2 cellular contexts compared by ENCODE assay signal in the genomic region with DNA sequence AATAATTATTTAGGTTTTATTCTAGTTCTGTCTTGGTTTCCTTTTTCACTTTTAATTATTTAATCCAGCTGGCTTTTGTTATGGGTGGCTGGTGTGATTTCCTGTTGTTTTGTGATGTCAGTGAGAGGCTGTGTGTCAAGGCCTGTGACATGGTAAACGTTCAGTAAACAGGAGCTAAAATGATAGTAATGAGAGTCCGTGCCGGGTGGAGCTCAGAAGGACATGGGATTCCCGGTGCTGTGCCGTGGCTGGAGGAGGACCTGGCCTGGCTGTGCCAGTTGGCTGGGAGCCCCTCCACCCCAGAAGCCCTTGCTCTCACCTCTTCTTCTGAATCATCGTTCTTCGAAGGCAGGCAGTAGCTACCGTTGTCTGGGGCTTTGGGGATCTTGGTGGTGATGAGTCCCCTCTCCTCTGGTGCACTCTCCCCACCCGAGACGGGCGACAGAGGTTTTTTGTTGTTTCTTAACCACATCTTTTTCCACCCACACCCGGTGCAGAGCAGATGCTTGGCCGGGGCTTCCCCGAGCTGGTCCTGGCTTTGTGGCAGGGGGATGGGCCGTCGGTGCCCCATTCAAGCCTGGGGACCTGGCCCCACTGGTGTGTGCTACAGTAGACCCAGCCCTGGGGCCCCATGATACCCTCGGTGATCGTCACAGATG.
TF ChIP-seq lines count a peak whose summit lies in the region.

No MANE protein-coding gene starts in this region.

TF ChIP-seq in GM12878, 131 proteins besides CTCF, POLR2A, EP300 and RAD21 (continues in another document):
- TF ChIP-seq RUNX3 (IDR thresholded peaks at IDR 0.05; ENCODE audit: low read length) (peak; percentile 97), POLR2AphosphoS2 (IDR thresholded peaks at IDR 0.05; ENCODE audit: low read depth, low read length) (no peak), CBX5 (IDR thresholded peaks at IDR 0.05; ENCODE audit: low read depth) (no peak), RFX5 (IDR thresholded peaks at IDR 0.05; ENCODE audit: low read depth, low read length) (no peak), PKNOX1 (IDR thresholded peaks at IDR 0.05) (no peak), NFXL1 (IDR thresholded peaks at IDR 0.05; ENCODE audit: borderline replicate concordance) (no peak), MYB (IDR thresholded peaks at IDR 0.05; ENCODE audit: borderline replicate concordance, low read depth, low read length) (no peak), STAT3 (IDR thresholded peaks at IDR 0.05; ENCODE audit: low read depth, low read length) (no peak), SUZ12 (IDR thresholded peaks at IDR 0.05; ENCODE audit: unreplicated experiment) (no peak), ZZZ3 (IDR thresholded peaks at IDR 0.05; ENCODE audit: control insufficient read depth, insufficient read length, low read depth) (no peak), MTA3 (IDR thresholded peaks at IDR 0.05; ENCODE audit: borderline replicate concordance, low read length) (peak; percentile 22; the same call in 1 of the 2 replicates), ZNF24 (IDR thresholded peaks at IDR 0.05) (no peak), RAD51 (IDR thresholded peaks at IDR 0.05) (no peak), CEBPZ (IDR thresholded peaks at IDR 0.05; ENCODE audit: low read depth, low read length) (no peak), HDAC2 (IDR thresholded peaks at IDR 0.05) (peak; percentile 45; the same call in 1 of the 2 replicates), NR2F1 (conservative IDR thresholded peaks at IDR 0.05) (peak; percentile 82), TCF12 (IDR thresholded peaks at IDR 0.05; ENCODE audit: low read depth, low read length) (peak; percentile 98), STAT1 (conservative IDR thresholded peaks at IDR 0.05) (no peak)
- TF ChIP-seq, protein P1, sequence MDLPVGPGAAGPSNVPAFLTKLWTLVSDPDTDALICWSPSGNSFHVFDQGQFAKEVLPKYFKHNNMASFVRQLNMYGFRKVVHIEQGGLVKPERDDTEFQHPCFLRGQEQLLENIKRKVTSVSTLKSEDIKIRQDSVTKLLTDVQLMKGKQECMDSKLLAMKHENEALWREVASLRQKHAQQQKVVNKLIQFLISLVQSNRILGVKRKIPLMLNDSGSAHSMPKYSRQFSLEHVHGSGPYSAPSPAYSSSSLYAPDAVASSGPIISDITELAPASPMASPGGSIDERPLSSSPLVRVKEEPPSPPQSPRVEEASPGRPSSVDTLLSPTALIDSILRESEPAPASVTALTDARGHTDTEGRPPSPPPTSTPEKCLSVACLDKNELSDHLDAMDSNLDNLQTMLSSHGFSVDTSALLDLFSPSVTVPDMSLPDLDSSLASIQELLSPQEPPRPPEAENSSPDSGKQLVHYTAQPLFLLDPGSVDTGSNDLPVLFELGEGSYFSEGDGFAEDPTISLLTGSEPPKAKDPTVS (IDR thresholded peaks at IDR 0.05; ENCODE audit: low read depth, low read length) = no peak
- TF ChIP-seq, protein P2, sequence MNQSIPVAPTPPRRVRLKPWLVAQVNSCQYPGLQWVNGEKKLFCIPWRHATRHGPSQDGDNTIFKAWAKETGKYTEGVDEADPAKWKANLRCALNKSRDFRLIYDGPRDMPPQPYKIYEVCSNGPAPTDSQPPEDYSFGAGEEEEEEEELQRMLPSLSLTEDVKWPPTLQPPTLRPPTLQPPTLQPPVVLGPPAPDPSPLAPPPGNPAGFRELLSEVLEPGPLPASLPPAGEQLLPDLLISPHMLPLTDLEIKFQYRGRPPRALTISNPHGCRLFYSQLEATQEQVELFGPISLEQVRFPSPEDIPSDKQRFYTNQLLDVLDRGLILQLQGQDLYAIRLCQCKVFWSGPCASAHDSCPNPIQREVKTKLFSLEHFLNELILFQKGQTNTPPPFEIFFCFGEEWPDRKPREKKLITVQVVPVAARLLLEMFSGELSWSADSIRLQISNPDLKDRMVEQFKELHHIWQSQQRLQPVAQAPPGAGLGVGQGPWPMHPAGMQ (IDR thresholded peaks at IDR 0.05; ENCODE audit: borderline replicate concordance) = no peak

TF ChIP-seq in HepG2, 621 proteins besides CTCF, POLR2A, EP300 and RAD21:
- TF ChIP-seq AGO2 (optimal IDR thresholded peaks at IDR 0.05; ENCODE audit: low read depth, low read length) (peak; percentile 13), KDM5A (IDR thresholded peaks at IDR 0.05; ENCODE audit: borderline replicate concordance, low read length) (no peak)
